1 cellular context compared by ENCODE assay signal in genomic region chr6:43436577-43437282, GRCh38.
TF ChIP-seq lines count a peak whose summit lies in the region.

No MANE protein-coding gene starts in this region.

TF ChIP-seq in GM23338, 12 proteins besides CTCF, POLR2A, EP300 and RAD21 (continued from another document):
- TF ChIP-seq REST (IDR thresholded peaks at IDR 0.05; ENCODE audit: unreplicated experiment): no peak
- TF ChIP-seq POLR2AphosphoS5 (IDR thresholded peaks at IDR 0.05; ENCODE audit: low read depth): no peak
- no peak for TF ChIP-seq EZH2phosphoT487 (IDR thresholded peaks at IDR 0.05; ENCODE audit: unreplicated experiment)
